ENCODE assay signal across 8 cellular contexts in the genomic region with DNA sequence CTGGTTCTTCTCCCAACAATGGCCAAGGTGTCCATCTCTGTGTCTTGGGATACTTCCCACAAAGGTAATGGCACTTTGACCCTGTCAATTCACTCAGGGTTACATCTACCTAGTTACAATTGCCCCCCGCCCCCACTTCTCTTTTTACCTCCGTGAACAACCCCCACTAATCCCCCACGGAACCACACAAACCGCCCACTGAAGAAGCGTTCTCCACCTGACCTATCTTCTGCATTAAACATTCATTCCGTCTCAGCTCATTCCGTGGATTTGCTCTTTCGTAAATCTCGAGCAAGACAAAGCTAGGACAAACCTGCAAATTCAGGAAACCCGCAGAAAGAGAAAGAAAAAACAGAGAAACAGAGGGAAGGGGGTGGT. TPM values are rescaled to one million over a fixed set of nuclear protein-coding genes. Genes with fewer than 3 reads are reported as not detected.
DNase-seq lines count a peak whose midpoint lies in the region; ATAC-seq, FAIRE-seq and TF ChIP-seq lines count a peak whose summit lies in the region.

No MANE protein-coding gene starts in this region.

- no peak for TF ChIP-seq CTCF in endothelial cell of umbilical vein (IDR thresholded peaks at IDR 0.05; ENCODE audit: extremely low read depth in 1 of 2, insufficient read depth in 1 of 2, low read depth in 1 of 2, low read length in 2 of 2)

- H3K14ac ChIP-seq in trophoblast cell (ENCODE audit: low read length): peak overlapping the region; percentile 84

- ATAC-seq in HG02763 (IDR thresholded peaks at IDR 0.05; ENCODE audit: unreplicated experiment) (no peak), GM18867 (IDR thresholded peaks at IDR 0.05; ENCODE audit: unreplicated experiment) (no peak)

- intact Hi-C loops in endothelial cell of umbilical vein (cut with micrococcal nuclease): loop anchor here (1.0 to 2.0 kb wide), 2 partner anchors 16 to 41 kb away; a partner anchor contains a TSS

- CTCF ChIA-PET in endothelial cell of umbilical vein (lab: Charles Lee): interaction anchor here (1.5 to 9.8 kb wide), 5 partner anchors 13 to 240 kb away, joined by 3 to 95 read pairs (median 7); a partner anchor contains a TSS

- peak overlapping the region; percentile 69 for H3K9ac ChIP-seq in ES-I3 (ENCODE audit: low read depth, low read length)
- peak overlapping the region; percentile 95 for H3K9ac ChIP-seq in endothelial cell of umbilical vein (replicated peaks; ENCODE audit: extremely low read depth, insufficient read depth, low read length)
- peak overlapping the region; percentile 44 for H3K9ac ChIP-seq in trophoblast cell (ENCODE audit: low read length)

- no CpG with 5 or more reads among the region's 10 CpGs for WGBS in trophoblast cell (ENCODE audit: extremely low coverage, insufficient coverage, insufficient read length)

- H3K18ac ChIP-seq in trophoblast cell (ENCODE audit: low read length): no peak overlapping the region

- H3K27ac ChIP-seq in endothelial cell of umbilical vein (ENCODE audit: insufficient read depth, low read depth, low read length) (peak overlapping the region; percentile 84), trophoblast cell (ENCODE audit: low read depth, low read length) (peak overlapping the region; percentile 88)

- peaks cover 11% of the 10 kb centered on the region; the same call in 1 of the 2 replicates for H3K4me1 ChIP-seq in ES-I3 (ENCODE audit: insufficient read depth, low read length)
- peaks cover 36% of the 10 kb centered on the region for H3K4me1 ChIP-seq in endothelial cell of umbilical vein (ENCODE audit: control insufficient read depth, extremely low read depth, insufficient read depth, low read length)
- peaks cover 4 to 6% of the 10 kb centered on the region in 2 experiments for H3K4me1 ChIP-seq in trophoblast cell (ENCODE audit: control insufficient read depth in 1 of 2, insufficient read depth in 2 of 2, low read length in 2 of 2)

- H3K79me1 ChIP-seq in trophoblast cell (ENCODE audit: low read length): peaks cover 13% of the 10 kb centered on the region

- H3K27me3 ChIP-seq in endothelial cell of umbilical vein (ENCODE audit: control insufficient read depth in 2 of 2, insufficient read depth in 2 of 2, low read length in 2 of 2) (no peaks in the 10 kb centered on the region), trophoblast cell (ENCODE audit: insufficient read depth, low read length) (no peaks in the 10 kb centered on the region)

- H2AFZ ChIP-seq in endothelial cell of umbilical vein (ENCODE audit: low read depth, low read length): peak overlapping the region; percentile 14
- no peak overlapping the region for H2AFZ ChIP-seq in trophoblast cell (ENCODE audit: insufficient read depth, low read length, poor library complexity)

- no TSS peak for BruUV-seq in endothelial cell of umbilical vein (replicated peaks; lab: Mats Ljungman, UMichigan)

- no peak overlapping the region for H2BK120ac ChIP-seq in trophoblast cell (ENCODE audit: insufficient read depth, low read length, poor library complexity)

- dilution Hi-C loops in endothelial cell of umbilical vein (cut with MboI; ENCODE audit: extremely low pct_ligation_motif_present, low sequenced_read_pairs): no loop called here

- H3K79me2 ChIP-seq in endothelial cell of umbilical vein (ENCODE audit: control insufficient read depth, insufficient read depth, low read length): peaks cover 58% of the 10 kb centered on the region
- peaks cover 10% of the 10 kb centered on the region for H3K79me2 ChIP-seq in trophoblast cell (ENCODE audit: control insufficient read depth, insufficient read depth, low read length, poor library complexity)

- H3K9me1 ChIP-seq in endothelial cell of umbilical vein (replicated peaks; ENCODE audit: control insufficient read depth, extremely low read depth, insufficient read depth, low read length): no peaks in the 10 kb centered on the region

- peak overlapping the region; percentile 87 for H2BK5ac ChIP-seq in trophoblast cell (ENCODE audit: low read depth, low read length, poor library complexity)

- H3K4me3 ChIP-seq in endothelial cell of umbilical vein (replicated peaks in 1 of 3; ENCODE audit: insufficient read depth in 1 of 3, low read depth in 1 of 3, low read length in 3 of 3): peak overlapping the region; percentile 91 to 95 (median 91)
- H3K4me3 ChIP-seq in trophoblast cell (ENCODE audit: low read depth, low read length): peak overlapping the region; percentile 91

- no peaks in the 10 kb centered on the region for H4K20me1 ChIP-seq in endothelial cell of umbilical vein (replicated peaks; ENCODE audit: control insufficient read depth, extremely low read depth, insufficient read depth, low read length)

- H3K9me3 ChIP-seq in ES-I3 (ENCODE audit: control insufficient read depth, insufficient read depth, low read length): no peaks in the 10 kb centered on the region
- H3K9me3 ChIP-seq in endothelial cell of umbilical vein (replicated peaks; ENCODE audit: control insufficient read depth, insufficient read depth, low read length): no peaks in the 10 kb centered on the region
- H3K9me3 ChIP-seq in trophoblast cell (ENCODE audit: insufficient read depth, low read depth, low read length): no peaks in the 10 kb centered on the region

- H4K12ac ChIP-seq in trophoblast cell (ENCODE audit: low read depth, low read length): no peak overlapping the region

- no peak overlapping the region for H3K23ac ChIP-seq in trophoblast cell (ENCODE audit: low read length)

- H4K91ac ChIP-seq in trophoblast cell (ENCODE audit: low read depth, low read length): no peak overlapping the region

- no peak for FAIRE-seq in endothelial cell of umbilical vein (lab: Jason Lieb, UNC)

- POLR2A ChIA-PET in endothelial cell of umbilical vein (lab: Charles Lee): interaction anchor here (0.7 to 1.5 kb wide), 3 partner anchors 8 to 441 kb away, joined by 5 to 6 read pairs (median 6); a partner anchor contains a TSS

- H3K36me3 ChIP-seq in ES-I3 (ENCODE audit: insufficient read depth, low read length) (no peaks in the 10 kb centered on the region), endothelial cell of umbilical vein (ENCODE audit: control insufficient read depth in 2 of 2, extremely low read depth in 1 of 2, insufficient read depth in 2 of 2, low read length in 2 of 2) (no peaks in the 10 kb centered on the region), trophoblast cell (ENCODE audit: control insufficient read depth in 1 of 2, insufficient read depth in 2 of 2, low read length in 2 of 2) (no peaks in the 10 kb centered on the region)

- H3K4me2 ChIP-seq in endothelial cell of umbilical vein (ENCODE audit: insufficient read depth, low read length) (peak overlapping the region; percentile 87), trophoblast cell (ENCODE audit: low read length) (peak overlapping the region; percentile 60)

- TF ChIP-seq POLR2A in endothelial cell of umbilical vein (IDR thresholded peaks at IDR 0.05; ENCODE audit: low read depth, low read length): no peak

- no peak overlapping the region for H2AK5ac ChIP-seq in trophoblast cell (ENCODE audit: low read length)

- H2BK12ac ChIP-seq in trophoblast cell (ENCODE audit: low read length): no peak overlapping the region

- no peak overlapping the region for H4K8ac ChIP-seq in trophoblast cell (ENCODE audit: low read depth, low read length)

- DNase-seq in NCI-H526 treated with DMSO at 0.1 percent for 48 hours (lab: John Stamatoyannopoulos, UW): peak; percentile 34
- DNase-seq in endothelial cell of umbilical vein (ENCODE audit: low read depth, low spot score): no peak
- no peak for DNase-seq in trophoblast cell
- DNase-seq in NCI-H1092 treated with DMSO at 0.1 percent for 48 hours (lab: John Stamatoyannopoulos, UW): no peak
- no peak for DNase-seq in DMS153 (lab: John Stamatoyannopoulos, UW)

- H3K4ac ChIP-seq in trophoblast cell (ENCODE audit: low read depth, low read length): peak overlapping the region; percentile 87

TF ChIP-seq in endothelial cell of umbilical vein, 7 proteins besides CTCF, POLR2A, EP300 and RAD21:
- TF ChIP-seq EZH2 (IDR thresholded peaks at IDR 0.05; ENCODE audit: borderline replicate concordance, low read depth, low read length, severe bottlenecking) (no peak), JUN (IDR thresholded peaks at IDR 0.05; ENCODE audit: borderline replicate concordance, insufficient read depth, insufficient read length, low read depth) (no peak)

RNA-seq across cellular contexts. Expression of a gene that starts 0.7 kb away (rescaled TPM):
- 197 and 213 TPM in 2 replicates for total RNA-seq in endothelial cell of umbilical vein
- polyA plus RNA-seq in endothelial cell of umbilical vein: 26.6 and 42.2 TPM in 2 replicates
- polyA plus RNA-seq in endothelial cell of umbilical vein (2011; cell fraction: cytosol; rRNA removed): 40.9 and 41.1 TPM in 2 replicates
- polyA plus RNA-seq in endothelial cell of umbilical vein (2011; cell fraction: nucleus; rRNA removed): 57.1 and 70.7 TPM in 2 replicates
- polyA plus RNA-seq in endothelial cell of umbilical vein (2012): 200 and 209 TPM in 2 replicates
- 61.1 and 80.6 TPM in 2 replicates for polyA minus RNA-seq in endothelial cell of umbilical vein
- polyA minus RNA-seq in endothelial cell of umbilical vein (2011; cell fraction: cytosol; rRNA and poly(A)+ RNA removed): 8.8 TPM
- 66.2 and 80.0 TPM in 2 replicates for polyA minus RNA-seq in endothelial cell of umbilical vein (2011; cell fraction: nucleus; rRNA and poly(A)+ RNA removed)
- 84.0 and 85.1 TPM in 2 replicates for polyA plus RNA-seq in trophoblast cell (2013)

RNA-seq across cellular contexts. Expression of a gene that starts 40.3 kb away (rescaled TPM):
- total RNA-seq in endothelial cell of umbilical vein: 426 and 455 TPM in 2 replicates
- polyA plus RNA-seq in endothelial cell of umbilical vein: 193 and 254 TPM in 2 replicates
- 190 and 198 TPM in 2 replicates for polyA plus RNA-seq in endothelial cell of umbilical vein (2011; cell fraction: cytosol; rRNA removed)
- 93.3 and 104 TPM in 2 replicates for polyA plus RNA-seq in endothelial cell of umbilical vein (2011; cell fraction: nucleus; rRNA removed)
- 421 and 484 TPM in 2 replicates for polyA plus RNA-seq in endothelial cell of umbilical vein (2012)
- 79.4 and 85.3 TPM in 2 replicates for polyA minus RNA-seq in endothelial cell of umbilical vein
- 54.4 TPM for polyA minus RNA-seq in endothelial cell of umbilical vein (2011; cell fraction: cytosol; rRNA and poly(A)+ RNA removed)
- polyA minus RNA-seq in endothelial cell of umbilical vein (2011; cell fraction: nucleus; rRNA and poly(A)+ RNA removed): 24.0 and 27.7 TPM in 2 replicates
- 835 and 927 TPM in 2 replicates for polyA plus RNA-seq in trophoblast cell (2013)

Comparison
In these comparisons a context has a peak if more than half of its experiments do, and no peak if none do; other contexts are left out.
1. H3K9ac ChIP-seq: peak in every context shown above with its lines; median percentile 95 in endothelial cell of umbilical vein; 69 in ES-I3; 44 in trophoblast cell.